2 cellular contexts compared by ENCODE assay signal in genomic region chr15:77857419-77857818, GRCh38.
TF ChIP-seq lines count a peak whose summit lies in the region.

No MANE protein-coding gene starts in this region.

TF ChIP-seq in HepG2, 621 proteins besides CTCF, POLR2A, EP300 and RAD21 (continued from another document):
- TF ChIP-seq ZXDC (CRISPR knock-in tag; IDR thresholded peaks at IDR 0.05) (no peak), ZNF276 (CRISPR knock-in tag; IDR thresholded peaks at IDR 0.05; ENCODE audit: low read depth) (no peak), NFE2L1 (CRISPR knock-in tag; IDR thresholded peaks at IDR 0.05; ENCODE audit: borderline replicate concordance) (no peak), DNMT3B (CRISPR knock-in tag; conservative IDR thresholded peaks at IDR 0.05) (no peak), NR2F2 (IDR thresholded peaks at IDR 0.05; ENCODE audit: borderline replicate concordance, low read depth) (no peak), SRY (CRISPR knock-in tag; IDR thresholded peaks at IDR 0.05) (no peak), CSRNP1 (CRISPR knock-in tag; IDR thresholded peaks at IDR 0.05) (no peak), ZNF790 (CRISPR knock-in tag; IDR thresholded peaks at IDR 0.05; ENCODE audit: borderline replicate concordance) (no peak), REL (CRISPR knock-in tag; conservative IDR thresholded peaks at IDR 0.05) (no peak), FOXK1 (CRISPR knock-in tag; IDR thresholded peaks at IDR 0.05; ENCODE audit: borderline replicate concordance, low read depth) (no peak), HMGXB3 (CRISPR knock-in tag; IDR thresholded peaks at IDR 0.05; ENCODE audit: borderline replicate concordance) (no peak), PRMT3 (CRISPR knock-in tag; IDR thresholded peaks at IDR 0.05; ENCODE audit: borderline replicate concordance, low read depth) (no peak), KAT8 (CRISPR knock-in tag; IDR thresholded peaks at IDR 0.05) (no peak)
TF ChIP-seq in HepG2: peak in this region for 0.

TF ChIP-seq in H1, 55 proteins besides CTCF, POLR2A, EP300 and RAD21 (continued from another document):
- no peak for TF ChIP-seq CHD7 (IDR thresholded peaks at IDR 0.05; ENCODE audit: insufficient replicate concordance, low read length)
- TF ChIP-seq BRCA1 (IDR thresholded peaks at IDR 0.05; ENCODE audit: low read depth, low read length) = no peak
- no peak for TF ChIP-seq NRF1 (IDR thresholded peaks at IDR 0.05; ENCODE audit: low read depth, low read length)
- no peak for TF ChIP-seq RBBP5 (IDR thresholded peaks at IDR 0.05; ENCODE audit: borderline replicate concordance, low read depth, low read length)
- TF ChIP-seq SRF (IDR thresholded peaks at IDR 0.05; ENCODE audit: low read depth, low read length) = no peak
- no peak for TF ChIP-seq KDM4A (IDR thresholded peaks at IDR 0.05; ENCODE audit: low read depth, low read length, severe bottlenecking)
- TF ChIP-seq ZNF274 (IDR thresholded peaks at IDR 0.05; ENCODE audit: borderline replicate concordance, extremely low read depth, low read length) = no peak
- TF ChIP-seq KDM5A (IDR thresholded peaks at IDR 0.05; ENCODE audit: low read length) = no peak
- TF ChIP-seq SP2 (IDR thresholded peaks at IDR 0.05; ENCODE audit: low read length) = no peak
- no peak for TF ChIP-seq BCL11A (IDR thresholded peaks at IDR 0.05; ENCODE audit: low read depth in 2 of 2, low read length in 2 of 2)
- no peak for TF ChIP-seq TCF12 (IDR thresholded peaks at IDR 0.05; ENCODE audit: low read depth, low read length)
